In the genomic region with DNA sequence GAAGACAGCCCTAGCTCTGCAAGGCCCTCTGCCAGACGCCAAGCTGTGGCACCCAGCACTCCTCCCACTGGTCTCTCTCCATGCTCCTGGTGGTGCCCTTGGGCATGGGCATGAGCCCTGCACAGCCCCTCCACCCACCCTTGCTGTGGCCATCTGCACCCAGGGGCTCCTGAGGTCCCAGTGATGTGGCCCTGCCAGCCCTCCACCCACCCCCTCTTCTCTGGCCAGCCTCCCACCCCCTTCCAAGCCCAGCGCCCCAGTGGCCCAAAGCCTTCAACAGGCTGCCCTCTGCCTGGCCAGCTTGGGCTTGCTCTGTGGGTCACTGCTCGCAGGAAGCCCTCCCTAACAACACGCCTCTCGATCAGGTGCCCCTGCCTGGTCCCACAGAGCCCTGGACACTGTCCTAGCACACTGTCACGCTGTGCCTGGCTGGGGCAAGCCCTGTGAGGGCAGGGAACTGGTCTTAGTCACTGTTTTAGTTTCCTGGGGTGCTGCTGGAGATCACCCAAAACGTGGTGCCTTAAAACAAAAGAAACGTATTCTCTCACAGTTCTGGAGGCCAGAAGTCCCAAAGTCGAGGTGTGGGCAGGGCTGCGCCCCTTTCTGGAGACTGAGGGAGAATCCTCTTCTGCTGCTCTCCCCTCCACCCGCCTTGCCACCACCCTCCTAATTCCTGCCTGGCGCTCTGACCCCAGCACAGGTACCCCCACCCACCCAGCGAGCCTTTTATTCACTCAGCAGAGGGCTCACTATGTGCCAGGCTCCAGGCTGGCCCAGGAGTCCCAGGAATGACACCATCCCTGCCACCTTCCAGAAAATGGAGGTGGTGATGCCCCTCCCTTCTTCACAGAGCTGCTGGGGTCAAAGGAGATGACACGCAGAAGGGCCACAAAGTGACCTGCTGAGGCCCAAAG, we compare ENCODE assay signal across 24 cellular contexts. TPM values are rescaled to one million over a fixed set of nuclear protein-coding genes. Genes with fewer than 3 reads are reported as not detected.
"Had no signal": no experiment of that assay in that cellular context is flagged by ENCODE, and none has a peak within 500 bp of the region (broad histone marks: within the 10 kb centered on the region; RNA-seq: fewer than 3 reads in every experiment).

No MANE protein-coding gene starts in this region.

- DNase-seq: activated naive CD4-positive, alpha-beta T cell treated with Interleukin-2 at 50 U/mL for 16 hours; activated T-cell treated with anti-CD3 and anti-CD28 coated beads, Interleukin-2, amount 50 U/mL, for 1 hour; dermis blood vessel endothelial cell; effector memory CD8-positive, alpha-beta T cell; islet precursor cell; naive thymus-derived CD4-positive, alpha-beta T cell; stimulated activated CD4-positive, alpha-beta T cell treated with anti-CD3 and anti-CD28 coated beads, Interleukin-1b, Interleukin-23, amount 100 ng/mL, for 48 hours; T1000; testis; trophoblast cell had no signal

- H3K27me3 ChIP-seq: body of pancreas, cardiac muscle cell, ovary, right atrium auricular region, testis, vagina had no signal

- H3K27ac Mint-ChIP-seq: activated T-helper 17 cell treated with anti-CD3 and anti-CD28 coated beads, Interleukin-2, amount 50 U/mL, for 72 hours; effector memory CD8-positive, alpha-beta T cell; naive thymus-derived CD4-positive, alpha-beta T cell; stimulated activated effector memory CD8-positive, alpha-beta T cell treated with anti-CD3 and anti-CD28 coated beads, Interleukin-12 subunit alpha, Interleukin-12 subunit beta, amount 100 ng/mL, for 72 hours; T-helper 1 cell treated with Interleukin-12 subunit alpha and Interleukin-12 subunit beta and Interleukin-4 antibody, amounts not matched to agents 30 μg/mL and 1 μg/mL, for 36 hours had no signal

- H3K9me3 Mint-ChIP-seq: activated T-helper 17 cell treated with anti-CD3 and anti-CD28 coated beads, Interleukin-2, amount 50 U/mL, for 72 hours; effector memory CD8-positive, alpha-beta T cell; naive thymus-derived CD4-positive, alpha-beta T cell; stimulated activated effector memory CD8-positive, alpha-beta T cell treated with anti-CD3 and anti-CD28 coated beads, Interleukin-12 subunit alpha, Interleukin-12 subunit beta, amount 100 ng/mL, for 72 hours; T-helper 1 cell treated with Interleukin-12 subunit alpha and Interleukin-12 subunit beta and Interleukin-4 antibody, amounts not matched to agents 30 μg/mL and 1 μg/mL, for 36 hours; WTC11 had no signal

- H3K4me3 ChIP-seq: body of pancreas, cardiac muscle cell, esophagus muscularis mucosa, ovary, psoas muscle, right atrium auricular region, testis, vagina had no signal

- ATAC-seq: activated T-helper 17 cell treated with anti-CD3 and anti-CD28 coated beads, Interleukin-2, amount 50 U/mL, for 72 hours; body of pancreas; effector memory CD8-positive, alpha-beta T cell; left colon; naive thymus-derived CD4-positive, alpha-beta T cell; stimulated activated effector memory CD8-positive, alpha-beta T cell treated with anti-CD3 and anti-CD28 coated beads, Interleukin-12 subunit alpha, Interleukin-12 subunit beta, amount 100 ng/mL, for 72 hours had no signal

- H3K9me3 ChIP-seq: body of pancreas, esophagus muscularis mucosa, ovary, psoas muscle, right atrium auricular region, testis, vagina had no signal

- H3K27ac ChIP-seq: body of pancreas, cardiac muscle cell, esophagus muscularis mucosa, ovary, psoas muscle, right atrium auricular region, testis, vagina had no signal

- H3K36me3 ChIP-seq: cardiac muscle cell, esophagus muscularis mucosa, ovary, right atrium auricular region, vagina had no signal

- H3K4me1 Mint-ChIP-seq: activated T-helper 17 cell treated with anti-CD3 and anti-CD28 coated beads, Interleukin-2, amount 50 U/mL, for 72 hours; naive thymus-derived CD4-positive, alpha-beta T cell; stimulated activated effector memory CD8-positive, alpha-beta T cell treated with anti-CD3 and anti-CD28 coated beads, Interleukin-12 subunit alpha, Interleukin-12 subunit beta, amount 100 ng/mL, for 72 hours had no signal

- H3K4me1 ChIP-seq: esophagus muscularis mucosa, psoas muscle, right atrium auricular region, testis, vagina had no signal

- H3K36me3 Mint-ChIP-seq: naive thymus-derived CD4-positive, alpha-beta T cell; stimulated activated effector memory CD8-positive, alpha-beta T cell treated with anti-CD3 and anti-CD28 coated beads, Interleukin-12 subunit alpha, Interleukin-12 subunit beta, amount 100 ng/mL, for 72 hours; WTC11 had no signal

- H3K4me3 Mint-ChIP-seq: activated T-helper 17 cell treated with anti-CD3 and anti-CD28 coated beads, Interleukin-2, amount 50 U/mL, for 72 hours; effector memory CD8-positive, alpha-beta T cell; naive thymus-derived CD4-positive, alpha-beta T cell; stimulated activated effector memory CD8-positive, alpha-beta T cell treated with anti-CD3 and anti-CD28 coated beads, Interleukin-12 subunit alpha, Interleukin-12 subunit beta, amount 100 ng/mL, for 72 hours; T-helper 1 cell treated with Interleukin-12 subunit alpha and Interleukin-12 subunit beta and Interleukin-4 antibody, amounts not matched to agents 30 μg/mL and 1 μg/mL, for 36 hours; WTC11 had no signal

RNA-seq across cellular contexts. Expression of a gene that starts 14.7 kb away (rescaled TPM):
- total RNA-seq: dermis blood vessel endothelial cell; lower leg skin; naive thymus-derived CD4-positive, alpha-beta T cell; psoas muscle had no signal

RNA-seq across cellular contexts. Expression of a gene that starts 44.2 kb away (rescaled TPM):
- total RNA-seq: activated T-helper 17 cell treated with anti-CD3 and anti-CD28 coated beads, Interleukin-2, amount 50 U/mL, for 72 hours; body of pancreas; cardiac muscle cell; dermis blood vessel endothelial cell; esophagus muscularis mucosa; left colon; naive thymus-derived CD4-positive, alpha-beta T cell; psoas muscle; right atrium auricular region; skeletal muscle tissue; testis; vagina had no signal
